8 cellular contexts compared by ENCODE assay signal in genomic region chr3:167882057-167882667, GRCh38.
A peak's percentile ranks its signal among the peaks of the same experiment; 100 is the strongest.
DNase-seq lines count a peak whose midpoint lies in the region; ATAC-seq and TF ChIP-seq lines count a peak whose summit lies in the region.

No MANE protein-coding gene starts in this region.

- in situ Hi-C loops in ACHN (cut with HindIII; ENCODE audit: low pct_ligation_motif_present, low pct_unique_long_range_greater_than_20kb, low sequenced_read_pairs) (no loop called here), GM13976 (cut with MboI; ENCODE audit: low sequenced_read_pairs, unreplicated experiment) (loop anchor here (25.0 kb wide), 1 partner anchor 470 kb away; no protein-coding TSS in a partner anchor)

- DNase-seq in ACHN (peak; percentile 51), GM13976 (ENCODE audit: low spot score) (peak; percentile 18), NCI-H1105 treated with DMSO at 0.1 percent for 48 hours (lab: John Stamatoyannopoulos, UW) (peak; percentile 90), SKM-1 (lab: John Stamatoyannopoulos, UW; ENCODE audit: unreplicated experiment) (peak; percentile 72), fibroblast of the conjunctiva (ENCODE audit: low read depth) (peak; percentile 62), renal cortical epithelial cell (ENCODE audit: low read depth) (peak; percentile 74), nucleus accumbens (lab: John Stamatoyannopoulos, UW) (no peak)

- TF ChIP-seq CTCF in GM13976 (IDR thresholded peaks at IDR 0.05; ENCODE audit: borderline replicate concordance, control extremely low read depth, extremely low read depth, insufficient read depth, missing control alignments) = peak; percentile 38

- ATAC-seq in HG02840 (IDR thresholded peaks at IDR 0.05; ENCODE audit: low FRiP score, unreplicated experiment) = peak; percentile 76

Comparison
In these comparisons a context has a peak if more than half of its experiments do, and no peak if none do; other contexts are left out.
1. DNase-seq: peak in ACHN (single experiment), GM13976 (single experiment), NCI-H1105 treated with DMSO at 0.1 percent for 48 hours (single experiment), SKM-1 (single experiment), fibroblast of the conjunctiva (single experiment) and renal cortical epithelial cell (single experiment); none in nucleus accumbens (0 of 56).